16 cellular contexts compared by ENCODE assay signal in the genomic region with DNA sequence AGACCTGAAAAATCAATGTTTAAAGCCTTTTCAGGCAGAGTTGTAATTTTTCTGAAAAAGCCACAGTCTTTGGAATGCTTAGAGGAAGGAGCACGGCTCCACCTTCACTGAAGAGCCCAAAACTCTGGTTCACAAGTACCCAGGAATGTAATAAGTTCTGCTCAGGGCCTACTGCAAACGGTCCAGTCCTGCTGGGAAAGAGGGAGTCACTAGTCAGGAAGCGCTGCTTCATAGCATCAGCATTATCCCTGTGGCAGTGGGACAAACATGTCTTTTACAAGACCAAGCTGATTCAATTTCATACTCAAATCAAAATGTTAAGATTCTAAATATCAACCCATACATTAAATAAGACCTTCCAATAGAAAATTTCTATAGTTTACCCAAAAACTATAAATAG.
DNase-seq lines count a peak whose midpoint lies in the region; ATAC-seq and TF ChIP-seq lines count a peak whose summit lies in the region.
"Had no signal": no experiment of that assay in that cellular context is flagged by ENCODE, and none has a peak within 500 bp of the region (broad histone marks: within the 10 kb centered on the region; RNA-seq: fewer than 3 reads in every experiment).

No MANE protein-coding gene starts in this region.

- peaks cover 0 to 69% of the 10 kb centered on the region in 2 donors for H3K36me3 ChIP-seq in left lung
- H3K36me3 ChIP-seq in upper lobe of right lung: peaks cover 37% of the 10 kb centered on the region
- H3K36me3 ChIP-seq in smooth muscle cell (ENCODE audit: low read depth): no peaks in the 10 kb centered on the region

- TF ChIP-seq CTCF in left lung (IDR thresholded peaks at IDR 0.05) (no peak), upper lobe of right lung (IDR thresholded peaks at IDR 0.05) (no peak), smooth muscle cell (IDR thresholded peaks at IDR 0.05; ENCODE audit: borderline replicate concordance, insufficient read depth, poor library complexity, severe bottlenecking) (no peak)

- no peak overlapping the region for H3K9ac ChIP-seq in smooth muscle cell (ENCODE audit: low read depth)

- H3K4me2 ChIP-seq in smooth muscle cell: no peak overlapping the region

- peaks cover 0 to 9% of the 10 kb centered on the region in 2 donors for H3K4me1 ChIP-seq in left lung
- no peaks in the 10 kb centered on the region for H3K4me1 ChIP-seq in upper lobe of right lung
- H3K4me1 ChIP-seq in smooth muscle cell (ENCODE audit: low read depth): no peaks in the 10 kb centered on the region

- H3K9me3 Mint-ChIP-seq in activated CD4-positive, alpha-beta T cell treated with anti-CD3 and anti-CD28 coated beads, Interleukin-2, amount 10 ng/mL, durations not matched to agents 24 days and 14 days: peaks cover 12% of the 10 kb centered on the region
- H3K9me3 Mint-ChIP-seq: nephron progenitor cell, type B pancreatic cell had no signal

- peak overlapping the region in 1 of 2 donors; percentile 55 for H3K27ac ChIP-seq in left lung
- no peak overlapping the region for H3K27ac ChIP-seq in upper lobe of right lung
- no peak overlapping the region for H3K27ac ChIP-seq in smooth muscle cell (ENCODE audit: low read depth)
- H3K27ac ChIP-seq: gastrocnemius medialis, VCaP had no signal

- 83% methylated on average over 3 of the region's 3 CpGs for WGBS in smooth muscle cell (ENCODE audit: low lambda C conversion rate)

- peaks cover 4% of the 10 kb centered on the region for H3K4me1 Mint-ChIP-seq in activated CD4-positive, alpha-beta T cell treated with anti-CD3 and anti-CD28 coated beads, Interleukin-2, amount 10 ng/mL, durations not matched to agents 24 days and 14 days

- ATAC-seq in left lung: peak; percentile 71
- peak; percentile 67 for ATAC-seq in upper lobe of right lung
- ATAC-seq: HCT116 had no signal

- H3K27me3 Mint-ChIP-seq in activated CD4-positive, alpha-beta T cell treated with anti-CD3 and anti-CD28 coated beads, Interleukin-2, amount 10 ng/mL, durations not matched to agents 24 days and 14 days: no peaks in the 10 kb centered on the region
- H3K27me3 Mint-ChIP-seq: type B pancreatic cell had no signal

- H3K36me3 Mint-ChIP-seq in activated CD4-positive, alpha-beta T cell treated with anti-CD3 and anti-CD28 coated beads, Interleukin-2, amount 10 ng/mL, durations not matched to agents 24 days and 14 days (ENCODE audit: low read depth): peaks cover 80% of the 10 kb centered on the region
- H3K36me3 Mint-ChIP-seq: type B pancreatic cell had no signal

- H3K27me3 ChIP-seq in left lung (no peaks in the 10 kb centered on the region), upper lobe of right lung (no peaks in the 10 kb centered on the region), smooth muscle cell (ENCODE audit: low read depth) (no peaks in the 10 kb centered on the region)
- H3K27me3 ChIP-seq: gastrocnemius medialis had no signal

- H3K79me2 ChIP-seq in smooth muscle cell (ENCODE audit: low read depth): no peaks in the 10 kb centered on the region

- no peaks in the 10 kb centered on the region for H3F3A ChIP-seq in smooth muscle cell (ENCODE audit: low read depth)

- intact Hi-C loops in activated CD4-positive, alpha-beta T cell treated with anti-CD3 and anti-CD28 coated beads, Interleukin-2, amount 10 ng/mL, durations not matched to agents 24 days and 14 days (cut with micrococcal nuclease): no loop called here
- intact Hi-C loops in left lung (cut with DNase I) (no loop called here), upper lobe of right lung (cut with DNase I) (no loop called here)

- no peak overlapping the region for H3K4me3 Mint-ChIP-seq in activated CD4-positive, alpha-beta T cell treated with anti-CD3 and anti-CD28 coated beads, Interleukin-2, amount 10 ng/mL, durations not matched to agents 24 days and 14 days
- H3K4me3 Mint-ChIP-seq: nephron progenitor cell, type B pancreatic cell had no signal

- no peak overlapping the region for H3K4me3 ChIP-seq in left lung
- no peak overlapping the region for H3K4me3 ChIP-seq in upper lobe of right lung
- no peak overlapping the region for H3K4me3 ChIP-seq in smooth muscle cell
- H3K4me3 ChIP-seq: gastrocnemius medialis had no signal

- no peak for DNase-seq in activated CD4-positive, alpha-beta T cell treated with anti-CD3 and anti-CD28 coated beads, Interleukin-2, amount 10 ng/mL, durations not matched to agents 24 days and 14 days
- DNase-seq in activated CD4-positive, alpha-beta T cell treated with anti-CD3 and anti-CD28 coated beads for 1 hour: no peak
- DNase-seq in astrocyte of the hippocampus (ENCODE audit: low read depth, low spot score): peak; percentile 70
- no peak for DNase-seq in left lung
- no peak for DNase-seq in upper lobe of right lung
- no peak for DNase-seq in smooth muscle cell (lab: John Stamatoyannopoulos, UW; ENCODE audit: unreplicated experiment)
- DNase-seq in MV-4-11 (lab: John Stamatoyannopoulos, UW): no peak
- no peak for DNase-seq in HUDEP-2 (lab: John Stamatoyannopoulos, UW; ENCODE audit: unreplicated experiment in 76 of 76)
- DNase-seq: activated CD8-positive, alpha-beta memory T cell treated with anti-CD3 and anti-CD28 coated beads, Interleukin-2, amount 50 U/mL, for 4 hours; effector CD8-positive, alpha-beta T cell; gastrocnemius medialis; nephron progenitor cell; SHP77 had no signal

- no peak overlapping the region for H2AFZ ChIP-seq in smooth muscle cell (ENCODE audit: low read depth)

- H3K9me3 ChIP-seq in left lung: no peaks in the 10 kb centered on the region
- no peaks in the 10 kb centered on the region for H3K9me3 ChIP-seq in upper lobe of right lung
- no peaks in the 10 kb centered on the region for H3K9me3 ChIP-seq in smooth muscle cell (replicated peaks; ENCODE audit: low read depth)
- H3K9me3 ChIP-seq: gastrocnemius medialis had no signal

- peak overlapping the region; percentile 9 for H3K27ac Mint-ChIP-seq in activated CD4-positive, alpha-beta T cell treated with anti-CD3 and anti-CD28 coated beads, Interleukin-2, amount 10 ng/mL, durations not matched to agents 24 days and 14 days
- H3K27ac Mint-ChIP-seq: nephron progenitor cell, type B pancreatic cell had no signal

- H4K20me1 ChIP-seq in smooth muscle cell (ENCODE audit: low read depth): no peaks in the 10 kb centered on the region
